In the genomic region with DNA sequence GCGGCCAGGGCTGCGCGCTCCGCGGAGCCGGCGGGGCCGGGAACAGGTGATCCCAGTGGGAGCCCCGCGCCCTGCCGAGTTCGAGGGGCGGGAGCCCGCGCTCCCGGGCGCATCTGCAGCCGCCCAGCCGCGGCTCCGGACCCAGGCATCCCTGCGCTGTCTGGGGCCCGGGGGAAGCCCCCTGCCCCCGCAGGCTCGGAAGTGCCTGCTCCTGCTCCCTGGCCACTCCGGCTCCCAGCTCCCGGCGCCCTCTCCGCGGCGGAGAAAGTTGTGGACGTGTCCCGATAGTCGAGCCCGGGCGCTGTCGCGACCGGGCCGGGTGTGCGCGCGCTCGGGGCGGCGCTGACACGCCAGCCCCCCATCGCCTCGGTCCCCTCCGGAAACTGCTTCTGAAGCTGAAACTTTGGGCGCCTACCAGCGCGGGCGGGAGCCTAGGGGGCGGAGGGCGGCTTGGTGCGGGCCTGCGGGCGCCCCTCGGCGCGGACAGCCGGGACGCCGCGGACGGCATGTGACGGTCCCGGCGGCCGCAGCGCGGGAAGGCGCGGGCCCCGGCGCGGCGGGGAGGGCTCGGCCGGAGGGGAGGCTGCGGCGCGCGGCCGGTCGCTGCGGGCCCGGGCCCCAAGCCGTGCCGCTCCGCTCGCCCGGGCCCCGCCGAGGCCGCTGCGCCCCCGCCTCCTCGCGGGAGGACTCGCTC, we compare ENCODE assay signal across 9 cellular contexts. TPM values are rescaled to one million over a fixed set of nuclear protein-coding genes. Genes with fewer than 3 reads are reported as not detected.
DNase-seq lines count a peak whose midpoint lies in the region; ATAC-seq and TF ChIP-seq lines count a peak whose summit lies in the region.
"Had no signal": no experiment of that assay in that cellular context is flagged by ENCODE, and none has a peak within 500 bp of the region (broad histone marks: within the 10 kb centered on the region; RNA-seq: fewer than 3 reads in every experiment).

No MANE protein-coding gene starts in this region.

- peaks cover 0 to 1% of the 10 kb centered on the region in 2 donors for H3K27me3 Mint-ChIP-seq in CD8-positive, alpha-beta memory T cell

- peak overlapping the region; percentile 53 to 89 (median 75) for H3K4me3 Mint-ChIP-seq in CD8-positive, alpha-beta memory T cell

- no peak for ATAC-seq in right cardiac atrium
- ATAC-seq in HG03175 (IDR thresholded peaks at IDR 0.05; ENCODE audit: unreplicated experiment): no peak

- H3K4me1 ChIP-seq in CD8-positive, alpha-beta memory T cell (ENCODE audit: insufficient read depth, low read length): peaks cover 54% of the 10 kb centered on the region
- peaks cover 9% of the 10 kb centered on the region for H3K4me1 ChIP-seq in right cardiac atrium (ENCODE audit: control insufficient read depth, insufficient read depth, low read length)
- H3K4me1 ChIP-seq in smooth muscle cell (ENCODE audit: low read depth): peaks cover 14% of the 10 kb centered on the region

- no peaks in the 10 kb centered on the region for H3K9me3 Mint-ChIP-seq in CD8-positive, alpha-beta memory T cell

- H3K27me3 ChIP-seq in CD8-positive, alpha-beta memory T cell (ENCODE audit: insufficient read depth, low read length, poor library complexity, severe bottlenecking): no peaks in the 10 kb centered on the region
- H3K27me3 ChIP-seq in right cardiac atrium (ENCODE audit: control insufficient read depth, insufficient read depth): no peaks in the 10 kb centered on the region
- peaks cover 34% of the 10 kb centered on the region for H3K27me3 ChIP-seq in smooth muscle cell (ENCODE audit: low read depth)

- no peaks in the 10 kb centered on the region for H4K20me1 ChIP-seq in smooth muscle cell (ENCODE audit: low read depth)

- peak overlapping the region; percentile 99 for H3K4me2 ChIP-seq in smooth muscle cell

- TF ChIP-seq CTCF in smooth muscle cell (IDR thresholded peaks at IDR 0.05; ENCODE audit: borderline replicate concordance, insufficient read depth, poor library complexity, severe bottlenecking): no peak
- TF ChIP-seq CTCF in GM10248 (IDR thresholded peaks at IDR 0.05; ENCODE audit: control extremely low read depth, extremely low read depth, low read depth, missing control alignments): no peak

- DNase-seq in CD8-positive, alpha-beta memory T cell: peak in 4 of 5 donors; percentile 18 to 66 (median 48)
- DNase-seq in HEK293T (ENCODE audit: extremely low spot score) (peak; percentile 21), right cardiac atrium (peak; percentile 34 to 78 (median 70)), smooth muscle cell (lab: John Stamatoyannopoulos, UW; ENCODE audit: unreplicated experiment) (no peak), SKM-1 treated with dmso at 0.1 percent for 144 hours (lab: John Stamatoyannopoulos, UW; ENCODE audit: unreplicated experiment) (no peak), GM10248 (ENCODE audit: extremely low spot score) (no peak)
- peak; percentile 42 to 55 for DNase-seq in activated T-cell treated with anti-CD3 and anti-CD28 coated beads, Interleukin-2, amount 50 U/mL, for 48 hours

- H3K9ac ChIP-seq in smooth muscle cell (ENCODE audit: low read depth): no peak overlapping the region

- CTCF ChIA-PET in CD8-positive, alpha-beta memory T cell (lab: Charles Lee): interaction anchor here (0.8 to 1.2 kb wide), 4 partner anchors 26 to 193 kb away, joined by 3 to 6 read pairs (median 3); no protein-coding TSS in a partner anchor
- CTCF ChIA-PET in HEK293T (lab: Yijun Ruan, JAX): interaction anchor here (0.7 kb wide), 1 partner anchor 76 kb away, joined by 3 read pairs; no protein-coding TSS in a partner anchor
- CTCF ChIA-PET in GM10248 (lab: Yijun Ruan, JAX): no interaction called here

- H3K9me3 ChIP-seq in CD8-positive, alpha-beta memory T cell (ENCODE audit: low read length): no peaks in the 10 kb centered on the region
- H3K9me3 ChIP-seq in right cardiac atrium (ENCODE audit: control insufficient read depth, low read length) (no peaks in the 10 kb centered on the region), smooth muscle cell (replicated peaks; ENCODE audit: low read depth) (no peaks in the 10 kb centered on the region)

- H3K27ac Mint-ChIP-seq in CD8-positive, alpha-beta memory T cell: no peak overlapping the region

- H3K79me2 ChIP-seq in smooth muscle cell (ENCODE audit: low read depth): no peaks in the 10 kb centered on the region

- H2AFZ ChIP-seq in smooth muscle cell (ENCODE audit: low read depth): peak overlapping the region; percentile 79

- peaks cover 11% of the 10 kb centered on the region for H3F3A ChIP-seq in smooth muscle cell (ENCODE audit: low read depth)

- H3K4me3 ChIP-seq in CD8-positive, alpha-beta memory T cell (ENCODE audit: low read length): peak overlapping the region; percentile 56
- H3K4me3 ChIP-seq in right cardiac atrium (ENCODE audit: low read length) (peak overlapping the region; percentile 98), smooth muscle cell (peak overlapping the region; percentile 80)

- WGBS in right cardiac atrium: under 1% methylated on average over 102 of the region's 102 CpGs
- WGBS in smooth muscle cell (ENCODE audit: low lambda C conversion rate): 0% methylated on average over 49 of the region's 102 CpGs

- H3K36me3 ChIP-seq in CD8-positive, alpha-beta memory T cell (ENCODE audit: insufficient read depth, low read length): no peaks in the 10 kb centered on the region
- no peaks in the 10 kb centered on the region for H3K36me3 ChIP-seq in smooth muscle cell (ENCODE audit: low read depth)

- H3K27ac ChIP-seq in CD8-positive, alpha-beta memory T cell (ENCODE audit: low read depth, low read length): peak overlapping the region; percentile 42
- H3K27ac ChIP-seq in right cardiac atrium (ENCODE audit: low read length): peak overlapping the region; percentile 20
- no peak overlapping the region for H3K27ac ChIP-seq in smooth muscle cell (ENCODE audit: low read depth)

- POLR2A ChIA-PET in CD8-positive, alpha-beta memory T cell (lab: Charles Lee): interaction anchor here (0.6 to 2.1 kb wide), 7 partner anchors 15 to 203 kb away, joined by 3 to 6 read pairs (median 4); a partner anchor contains a TSS
- POLR2A ChIA-PET in HEK293T (lab: Yijun Ruan, JAX): no interaction called here
- POLR2A ChIA-PET in GM10248 (lab: Yijun Ruan, JAX): no interaction called here

- intact Hi-C loops in right cardiac atrium (cut with DNase I): loop anchor here (5.0 to 10.0 kb wide), 4 partner anchors 68 to 180 kb away; no protein-coding TSS in a partner anchor

- peaks cover 0 to 3% (median 0%) of the 10 kb centered on the region in 3 donors for H3K36me3 Mint-ChIP-seq in CD8-positive, alpha-beta memory T cell

- H3K4me1 Mint-ChIP-seq in CD8-positive, alpha-beta memory T cell: peaks cover 58 to 61% (median 60%) of the 10 kb centered on the region in 3 donors

TF ChIP-seq in HEK293T, 16 proteins besides CTCF, POLR2A, EP300 and RAD21:
- no peak for TF ChIP-seq BHLHE40 (IDR thresholded peaks at IDR 0.05; ENCODE audit: borderline replicate concordance)
- TF ChIP-seq SUZ12 (IDR thresholded peaks at IDR 0.05): no peak
- TF ChIP-seq NFRKB (IDR thresholded peaks at IDR 0.05): no peak
- TF ChIP-seq LEF1 (IDR thresholded peaks at IDR 0.05; ENCODE audit: borderline replicate concordance): no peak
- no peak for TF ChIP-seq L3MBTL2 (conservative IDR thresholded peaks at IDR 0.05)
- no peak for TF ChIP-seq FOXM1 (IDR thresholded peaks at IDR 0.05; ENCODE audit: borderline replicate concordance)
- no peak for TF ChIP-seq ELF4 (IDR thresholded peaks at IDR 0.05)
- TF ChIP-seq HDGF (IDR thresholded peaks at IDR 0.05; ENCODE audit: borderline replicate concordance): no peak
- no peak for TF ChIP-seq TARDBP (IDR thresholded peaks at IDR 0.05)
- TF ChIP-seq SP1 (IDR thresholded peaks at IDR 0.05): no peak
- no peak for TF ChIP-seq FOXK2 (IDR thresholded peaks at IDR 0.05)
- TF ChIP-seq, protein P1, sequence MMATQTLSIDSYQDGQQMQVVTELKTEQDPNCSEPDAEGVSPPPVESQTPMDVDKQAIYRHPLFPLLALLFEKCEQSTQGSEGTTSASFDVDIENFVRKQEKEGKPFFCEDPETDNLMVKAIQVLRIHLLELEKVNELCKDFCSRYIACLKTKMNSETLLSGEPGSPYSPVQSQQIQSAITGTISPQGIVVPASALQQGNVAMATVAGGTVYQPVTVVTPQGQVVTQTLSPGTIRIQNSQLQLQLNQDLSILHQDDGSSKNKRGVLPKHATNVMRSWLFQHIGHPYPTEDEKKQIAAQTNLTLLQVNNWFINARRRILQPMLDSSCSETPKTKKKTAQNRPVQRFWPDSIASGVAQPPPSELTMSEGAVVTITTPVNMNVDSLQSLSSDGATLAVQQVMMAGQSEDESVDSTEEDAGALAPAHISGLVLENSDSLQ (IDR thresholded peaks at IDR 0.05): no peak
TF ChIP-seq in HEK293T: peak in this region for 0.

RNA-seq across cellular contexts. Expression of a gene that starts 0.5 kb away (rescaled TPM):
- total RNA-seq in CD8-positive, alpha-beta memory T cell: 1 to 10 TPM; 2.8 to 3.6 TPM
- 5.6 TPM for polyA plus RNA-seq in CD8-positive, alpha-beta memory T cell
- total RNA-seq in right cardiac atrium (10 to 100 TPM; 10.6 to 15.7 (median 12.8) TPM), smooth muscle cell (5.0 and 10.5 TPM in 2 replicates)
- polyA plus RNA-seq in right cardiac atrium (9.1 TPM), smooth muscle cell (4.2 and 4.4 TPM in 2 replicates)
- total RNA-seq: HT1080 had no signal

Comparison
In these comparisons a context has a peak if more than half of its experiments do, and no peak if none do; other contexts are left out.
1. DNase-seq: peak in CD8-positive, alpha-beta memory T cell (4 of 5), HEK293T (single experiment), activated T-cell treated with anti-CD3 and anti-CD28 coated beads, Interleukin-2, amount 50 U/mL, for 48 hours (2 of 2) and right cardiac atrium (3 of 3); none in smooth muscle cell (single experiment), SKM-1 treated with dmso at 0.1 percent for 144 hours (single experiment) and GM10248 (single experiment).
2. Peak in every context shown above with its lines, with median percentiles within 50 percentile points of each other: H3K4me3 ChIP-seq.